ENCODE assay signal across 8 cellular contexts in the genomic region with DNA sequence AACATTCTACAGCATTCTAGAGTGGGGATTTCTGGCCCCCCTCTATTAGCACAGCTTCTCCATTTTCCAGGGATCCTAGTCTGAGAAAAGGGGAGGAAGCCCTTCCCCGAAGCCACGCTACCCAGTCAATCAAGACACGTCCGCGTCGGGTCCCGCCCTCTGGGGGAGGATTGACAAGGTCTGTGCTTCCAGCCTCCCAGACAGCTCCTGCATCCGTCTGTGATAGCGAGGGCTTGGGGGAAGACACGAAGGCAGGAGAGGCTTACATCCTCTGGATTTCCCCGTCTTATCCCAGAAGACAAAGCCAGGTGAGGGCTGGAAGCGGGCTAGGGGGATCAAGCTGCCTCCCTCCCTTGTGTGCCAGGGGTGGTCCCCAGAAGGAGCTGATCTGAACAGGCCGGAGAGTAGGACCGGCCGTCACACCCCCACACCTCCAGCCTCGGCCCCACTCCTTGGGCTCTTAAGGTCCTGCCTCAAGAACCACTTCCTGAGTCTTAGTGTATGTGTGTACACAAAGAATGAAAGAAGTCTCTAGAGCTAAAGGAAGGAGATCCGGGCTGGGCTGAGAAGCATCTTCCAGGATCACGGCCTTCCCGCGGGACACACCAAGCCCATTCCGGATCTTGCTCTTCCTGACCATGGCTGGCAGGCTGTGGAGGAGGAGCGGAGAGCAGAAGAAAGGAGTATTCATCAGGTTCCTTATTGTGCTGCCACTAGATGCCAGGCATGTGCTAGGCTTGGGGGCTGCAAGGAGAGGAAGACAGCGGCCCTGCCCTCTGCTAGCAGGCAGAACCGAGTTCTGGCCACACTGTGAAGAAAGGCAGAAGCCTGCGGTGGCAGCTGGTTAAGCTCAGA. TPM values are rescaled to one million over a fixed set of nuclear protein-coding genes. Genes with fewer than 3 reads are reported as not detected.
DNase-seq lines count a peak whose midpoint lies in the region; ATAC-seq and TF ChIP-seq lines count a peak whose summit lies in the region.

No MANE protein-coding gene starts in this region.

- DNase-seq in EL (peak; percentile 96), foreskin keratinocyte (peak; percentile 88 to 92), nephron progenitor cell (peak; percentile 78), tibial artery (peak; percentile 96)
- DNase-seq in Jurkat, Clone E6-1 (ENCODE audit: low read depth, low spot score) = peak; percentile 67
- peak in 3 of 4 experiments; percentile 24 to 36 (median 32) for DNase-seq in activated naive CD4-positive, alpha-beta T cell (lab: John Stamatoyannopoulos, UW)

- H3K4me3 Mint-ChIP-seq in nephron progenitor cell = peak overlapping the region; percentile 90

- no peaks in the 10 kb centered on the region for H3K9me3 ChIP-seq in tibial artery

- peaks cover 5% of the 10 kb centered on the region for H3K27me3 Mint-ChIP-seq in nephron progenitor cell (ENCODE audit: low read depth, poor library complexity)

- intact Hi-C loops in tibial artery (cut with DNase I; ENCODE audit: low total_unique reads) = no loop called here

- H3K9me3 Mint-ChIP-seq in nephron progenitor cell = no peaks in the 10 kb centered on the region

- H3K4me1 ChIP-seq in foreskin keratinocyte (peaks cover 6% of the 10 kb centered on the region), tibial artery (peaks cover 0 to 43% (median 35%) of the 10 kb centered on the region in 4 donors)

- H3K4me3 ChIP-seq in Jurkat, Clone E6-1 (ENCODE audit: low read length) = peak overlapping the region; percentile 86
- H3K4me3 ChIP-seq in tibial artery = peak overlapping the region; percentile 92 to 97

- peaks cover 55% of the 10 kb centered on the region for H3K4me1 Mint-ChIP-seq in nephron progenitor cell

- TF ChIP-seq CTCF in foreskin keratinocyte (conservative IDR thresholded peaks at IDR 0.05) (peak; percentile 39), nephron progenitor cell (IDR thresholded peaks at IDR 0.05) (no peak), tibial artery (IDR thresholded peaks at IDR 0.05) (no peak)

- peaks cover 20% of the 10 kb centered on the region for H3K36me3 Mint-ChIP-seq in nephron progenitor cell (ENCODE audit: low read depth)

- peak overlapping the region; percentile 99 for H3K27ac Mint-ChIP-seq in nephron progenitor cell

- peaks cover 22 to 26% (median 24%) of the 10 kb centered on the region in 3 donors for H3K36me3 ChIP-seq in tibial artery

- peak; percentile 57 for ATAC-seq in GM21717 (IDR thresholded peaks at IDR 0.05; ENCODE audit: unreplicated experiment)
- peak; percentile 86 for ATAC-seq in foreskin keratinocyte

- peak overlapping the region; percentile 94 for H3K27ac ChIP-seq in foreskin keratinocyte
- H3K27ac ChIP-seq in tibial artery = peak overlapping the region; percentile 98 to 99

- no peaks in the 10 kb centered on the region for H3K27me3 ChIP-seq in foreskin keratinocyte
- no peaks in the 10 kb centered on the region for H3K27me3 ChIP-seq in tibial artery

TF ChIP-seq in PFSK-1, 5 proteins besides CTCF, POLR2A, EP300 and RAD21:
- no peak; the same call in 1 of the 2 replicates for TF ChIP-seq POLR2AphosphoS5 (IDR thresholded peaks at IDR 0.05; ENCODE audit: low read depth, low read length)
- TF ChIP-seq SIN3A (IDR thresholded peaks at IDR 0.05; ENCODE audit: borderline replicate concordance, insufficient read depth, low read length) = 0 out of 2 replicates have a peak, but pooled peaks have one; percentile 3

RNA-seq across cellular contexts. Expression of a gene that starts 1.0 kb away (rescaled TPM):
- 177 TPM for polyA plus RNA-seq in Jurkat, Clone E6-1 (2012; ENCODE audit: insufficient read depth, insufficient read length)
- polyA plus RNA-seq in PFSK-1 (2012; ENCODE audit: insufficient read length, low read depth) = 832 TPM
- 600 and 634 TPM in 2 replicates for total RNA-seq in foreskin keratinocyte
- polyA plus RNA-seq in foreskin keratinocyte = 700 and 759 TPM in 2 replicates

RNA-seq across cellular contexts. Expression of a gene that starts 9.6 kb away (rescaled TPM):
- polyA plus RNA-seq in Jurkat, Clone E6-1 (2012; ENCODE audit: insufficient read depth, insufficient read length) = 4.6 TPM
- polyA plus RNA-seq in PFSK-1 (2012; ENCODE audit: insufficient read length, low read depth) = 2.2 TPM
- 1.4 and 1.5 TPM in 2 replicates for total RNA-seq in foreskin keratinocyte
- polyA plus RNA-seq in foreskin keratinocyte = 0.76 and 1.0 TPM in 2 replicates

RNA-seq across cellular contexts. Expression of a gene that starts 13.1 kb away (rescaled TPM):
- polyA plus RNA-seq in Jurkat, Clone E6-1 (2012; ENCODE audit: insufficient read depth, insufficient read length) = 9.4 TPM
- polyA plus RNA-seq in PFSK-1 (2012; ENCODE audit: insufficient read length, low read depth) = 21.8 TPM
- total RNA-seq in foreskin keratinocyte = 7.9 and 9.0 TPM in 2 replicates
- polyA plus RNA-seq in foreskin keratinocyte = 7.9 and 8.5 TPM in 2 replicates

RNA-seq across cellular contexts. Expression of a gene that starts 14.0 kb away (rescaled TPM):
- polyA plus RNA-seq in Jurkat, Clone E6-1 (2012; ENCODE audit: insufficient read depth, insufficient read length) = 218 TPM
- polyA plus RNA-seq in PFSK-1 (2012; ENCODE audit: insufficient read length, low read depth) = 82.3 TPM
- 107 and 121 TPM in 2 replicates for total RNA-seq in foreskin keratinocyte
- 153 and 177 TPM in 2 replicates for polyA plus RNA-seq in foreskin keratinocyte

RNA-seq across cellular contexts. Expression of a gene that starts 22.1 kb away (rescaled TPM):
- 6.4 TPM for polyA plus RNA-seq in Jurkat, Clone E6-1 (2012; ENCODE audit: insufficient read depth, insufficient read length)
- polyA plus RNA-seq in PFSK-1 (2012; ENCODE audit: insufficient read length, low read depth) = 0.94 TPM
- total RNA-seq in foreskin keratinocyte = 0.42 and 0.44 TPM in 2 replicates
- 0.22 and 0.32 TPM in 2 replicates for polyA plus RNA-seq in foreskin keratinocyte

Comparison
In these comparisons a context has a peak if more than half of its experiments do, and no peak if none do; other contexts are left out.
1. Peak in every context shown above with its lines: DNase-seq, ATAC-seq, H3K4me3 ChIP-seq and H3K27ac ChIP-seq.
2. DNase-seq: peak in every context shown above with its lines; median percentile 96 in EL; 96 in tibial artery; 90 in foreskin keratinocyte; 78 in nephron progenitor cell; 67 in Jurkat, Clone E6-1; 32 in activated naive CD4-positive, alpha-beta T cell.